In genomic region chr7:74372511-74373111, GRCh38 we compare ENCODE assay signal across 11 cellular contexts.
A peak's percentile ranks its signal among the peaks of the same experiment; 100 is the strongest.
DNase-seq lines count a peak whose midpoint lies in the region; ATAC-seq and TF ChIP-seq lines count a peak whose summit lies in the region.
"Had no signal": no experiment of that assay in that cellular context is flagged by ENCODE, and none has a peak within 500 bp of the region (broad histone marks: within the 10 kb centered on the region; RNA-seq: fewer than 3 reads in every experiment).

No MANE protein-coding gene starts in this region.

- no peak overlapping the region for H3K27ac Mint-ChIP-seq in H9
- H3K27ac Mint-ChIP-seq in stimulated activated effector memory CD8-positive, alpha-beta T cell treated with anti-CD3 and anti-CD28 coated beads, Interleukin-12 subunit alpha, Interleukin-12 subunit beta, amount 100 ng/mL, for 72 hours, result no peak overlapping the region
- H3K27ac Mint-ChIP-seq in CD8-positive, alpha-beta memory T cell, result peak overlapping the region in 1 of 8 donors; percentile 50

- peak overlapping the region; percentile 72 for H3K4me2 ChIP-seq in H9 (ENCODE audit: insufficient read depth, insufficient read length, low read length)

- no peak overlapping the region for H2BK15ac ChIP-seq in H9 (ENCODE audit: low read depth, low read length)

- H3K56ac ChIP-seq in H9 (ENCODE audit: insufficient read length, low read depth, low read length), result no peak overlapping the region

- H3K23ac ChIP-seq in H9 (ENCODE audit: insufficient read length, low read depth, low read length), result no peak overlapping the region

- H2AK5ac ChIP-seq in H9 (ENCODE audit: insufficient read length, low read length), result no peak overlapping the region

- no peak overlapping the region for H3K4me3 ChIP-seq in CD8-positive, alpha-beta memory T cell (ENCODE audit: low read length)
- H3K4me3 ChIP-seq: GM12878, thoracic aorta had no signal

- H2AFZ ChIP-seq in H9 (ENCODE audit: low read length), result no peak overlapping the region

- no peaks in the 10 kb centered on the region for H4K20me1 ChIP-seq in H9 (ENCODE audit: control insufficient read depth, insufficient read depth, insufficient read length)

- no peaks in the 10 kb centered on the region for H3K79me2 ChIP-seq in H9 (ENCODE audit: insufficient read depth, low read length)

- no peaks in the 10 kb centered on the region for H3K4me1 ChIP-seq in H9 (ENCODE audit: insufficient read depth, low read length)
- peaks cover 5% of the 10 kb centered on the region for H3K4me1 ChIP-seq in CD8-positive, alpha-beta memory T cell (ENCODE audit: insufficient read depth, low read length)

- H3K27me3 Mint-ChIP-seq in H9 (ENCODE audit: low read depth), result peaks cover 7% of the 10 kb centered on the region
- no peaks in the 10 kb centered on the region for H3K27me3 Mint-ChIP-seq in CD8-positive, alpha-beta memory T cell

- H4K5ac ChIP-seq in H9 (ENCODE audit: insufficient read length, low read depth, low read length), result no peak overlapping the region

- no peak overlapping the region for H3T11ph ChIP-seq in H9 (ENCODE audit: low read length)

- H3K9me3 Mint-ChIP-seq in H9, result no peaks in the 10 kb centered on the region
- no peaks in the 10 kb centered on the region for H3K9me3 Mint-ChIP-seq in stimulated activated effector memory CD8-positive, alpha-beta T cell treated with anti-CD3 and anti-CD28 coated beads, Interleukin-12 subunit alpha, Interleukin-12 subunit beta, amount 100 ng/mL, for 72 hours
- H3K9me3 Mint-ChIP-seq in CD8-positive, alpha-beta memory T cell, result no peaks in the 10 kb centered on the region
- H3K9me3 Mint-ChIP-seq: CD4-positive, alpha-beta memory T cell had no signal

- no peaks in the 10 kb centered on the region for H3K27me3 ChIP-seq in H9 (ENCODE audit: insufficient read depth, low read length)
- no peaks in the 10 kb centered on the region for H3K27me3 ChIP-seq in CD8-positive, alpha-beta memory T cell (ENCODE audit: insufficient read depth, low read length, poor library complexity, severe bottlenecking)

- H3K18ac ChIP-seq in H9 (ENCODE audit: insufficient read length, low read depth, low read length), result no peak overlapping the region

- intact Hi-C loops in posterior vena cava (cut with DNase I), result no loop called here

- no peak overlapping the region for H2BK120ac ChIP-seq in H9 (ENCODE audit: low read depth, low read length, poor library complexity, severe bottlenecking)

- H3K9me3 ChIP-seq in H9 (ENCODE audit: control insufficient read depth, low read depth, low read length), result no peaks in the 10 kb centered on the region
- H3K9me3 ChIP-seq in CD8-positive, alpha-beta memory T cell (ENCODE audit: low read length), result no peaks in the 10 kb centered on the region
- H3K9me3 ChIP-seq: thoracic aorta had no signal

- CTCF ChIA-PET in CD8-positive, alpha-beta memory T cell (lab: Charles Lee), result no interaction called here

- H2BK20ac ChIP-seq in H9 (ENCODE audit: low read depth, low read length, poor library complexity, severe bottlenecking), result no peak overlapping the region

- POLR2A ChIA-PET in CD8-positive, alpha-beta memory T cell (lab: Charles Lee), result no interaction called here

- no peak overlapping the region for H4K8ac ChIP-seq in H9 (replicated peaks; ENCODE audit: insufficient read length, low read depth, low read length)

- H3K9ac ChIP-seq in H9 (ENCODE audit: extremely low read depth, insufficient read length, low read length), result no peak overlapping the region

- WGBS in H9 (ENCODE audit: extremely low coverage, insufficient read length, low lambda C conversion rate), result no CpG with 5 or more reads among the region's 28 CpGs

- DNase-seq in H9 (no peak), iPS-NIHi11 (ENCODE audit: low spot score) (peak; percentile 61), posterior vena cava (ENCODE audit: low spot score) (peak; percentile 86), AG20443 (ENCODE audit: low spot score) (no peak)
- no peak for DNase-seq in stimulated activated effector memory CD8-positive, alpha-beta T cell treated with anti-CD3 and anti-CD28 coated beads, Interleukin-12 subunit alpha, Interleukin-12 subunit beta, amount 100 ng/mL, for 72 hours (ENCODE audit: low spot score in 2 of 2)
- no peak for DNase-seq in CD8-positive, alpha-beta memory T cell
- DNase-seq: CD4-positive, alpha-beta memory T cell had no signal

- no peak for ATAC-seq in stimulated activated effector memory CD8-positive, alpha-beta T cell treated with anti-CD3 and anti-CD28 coated beads, Interleukin-12 subunit alpha, Interleukin-12 subunit beta, amount 100 ng/mL, for 72 hours
- ATAC-seq in GM21619 (IDR thresholded peaks at IDR 0.05; ENCODE audit: unreplicated experiment), result no peak

- peaks cover 14% of the 10 kb centered on the region for H3K23me2 ChIP-seq in H9 (ENCODE audit: insufficient read length, low read depth, low read length, poor library complexity, severe bottlenecking)

- no peak overlapping the region for H2BK5ac ChIP-seq in H9 (ENCODE audit: insufficient read length, low read length)

- no peak overlapping the region; the same call in 1 of the 2 replicates for H3K14ac ChIP-seq in H9 (ENCODE audit: insufficient read depth, low read length)

- H3K79me1 ChIP-seq in H9 (ENCODE audit: insufficient read depth, low read depth, low read length, poor library complexity, severe bottlenecking), result no peaks in the 10 kb centered on the region

- TF ChIP-seq CTCF in H9 (conservative IDR thresholded peaks at IDR 0.05), result 0 out of 3 replicates have a peak, but pooled peaks have one; percentile 10

- no peak overlapping the region for H3K4ac ChIP-seq in H9 (ENCODE audit: low read depth, low read length)

- no peak overlapping the region for H4K91ac ChIP-seq in H9 (ENCODE audit: insufficient read length, low read depth, low read length)

- H3K4me1 Mint-ChIP-seq in H9, result peaks cover 11 to 24% of the 10 kb centered on the region in 2 experiments
- H3K4me1 Mint-ChIP-seq in stimulated activated effector memory CD8-positive, alpha-beta T cell treated with anti-CD3 and anti-CD28 coated beads, Interleukin-12 subunit alpha, Interleukin-12 subunit beta, amount 100 ng/mL, for 72 hours, result peaks cover 11% of the 10 kb centered on the region
- H3K4me1 Mint-ChIP-seq in CD8-positive, alpha-beta memory T cell, result peaks cover 3 to 11% (median 11%) of the 10 kb centered on the region in 3 donors

- H3K27ac ChIP-seq in H9 (ENCODE audit: insufficient read length, low read depth, low read length) (no peak overlapping the region), cingulate gyrus (ENCODE audit: low read depth, low read length) (peak overlapping the region; percentile 85)
- H3K27ac ChIP-seq in CD8-positive, alpha-beta memory T cell (ENCODE audit: low read depth, low read length), result no peak overlapping the region

- peaks cover 13 to 22% (median 13%) of the 10 kb centered on the region in 3 experiments; a peak in 6 of 7 replicates for H3K36me3 Mint-ChIP-seq in H9 (ENCODE audit: insufficient read depth in 1 of 3, low read depth in 3 of 3)
- H3K36me3 Mint-ChIP-seq in stimulated activated effector memory CD8-positive, alpha-beta T cell treated with anti-CD3 and anti-CD28 coated beads, Interleukin-12 subunit alpha, Interleukin-12 subunit beta, amount 100 ng/mL, for 72 hours, result peaks cover 6% of the 10 kb centered on the region
- peaks cover 0 to 5% (median 2%) of the 10 kb centered on the region in 3 donors for H3K36me3 Mint-ChIP-seq in CD8-positive, alpha-beta memory T cell
- H3K36me3 Mint-ChIP-seq: CD4-positive, alpha-beta memory T cell had no signal

- no peaks in the 10 kb centered on the region for H3K36me3 ChIP-seq in CD8-positive, alpha-beta memory T cell (ENCODE audit: insufficient read depth, low read length)

- no peak overlapping the region for H2BK12ac ChIP-seq in H9 (ENCODE audit: insufficient read length, low read depth, low read length)

- peak overlapping the region; percentile 70 to 81; a peak in 4 of 5 replicates for H3K4me3 Mint-ChIP-seq in H9
- no peak overlapping the region for H3K4me3 Mint-ChIP-seq in stimulated activated effector memory CD8-positive, alpha-beta T cell treated with anti-CD3 and anti-CD28 coated beads, Interleukin-12 subunit alpha, Interleukin-12 subunit beta, amount 100 ng/mL, for 72 hours
- peak overlapping the region in 1 of 7 donors; percentile 70 for H3K4me3 Mint-ChIP-seq in CD8-positive, alpha-beta memory T cell

Comparison
In these comparisons a context has a peak if more than half of its experiments do, and no peak if none do; other contexts are left out.
1. DNase-seq: peak in iPS-NIHi11 (single experiment) and posterior vena cava (single experiment); none in H9 (single experiment), stimulated activated effector memory CD8-positive, alpha-beta T cell treated with anti-CD3 and anti-CD28 coated beads, Interleukin-12 subunit alpha, Interleukin-12 subunit beta, amount 100 ng/mL, for 72 hours (0 of 2), CD8-positive, alpha-beta memory T cell (0 of 5) and AG20443 (single experiment).